Comparison of ENCODE assay signal across 25 cellular contexts in genomic region chr2:50729306-50730105, GRCh38.
A peak's percentile ranks its signal among the peaks of the same experiment; 100 is the strongest.
DNase-seq lines count a peak whose midpoint lies in the region; ATAC-seq and TF ChIP-seq lines count a peak whose summit lies in the region.
"Had no signal": no experiment of that assay in that cellular context is flagged by ENCODE, and none has a peak within 500 bp of the region (broad histone marks: within the 10 kb centered on the region; RNA-seq: fewer than 3 reads in every experiment).

No MANE protein-coding gene starts in this region.

- H3K36me3 Mint-ChIP-seq in H9 (ENCODE audit: insufficient read depth in 1 of 3, low read depth in 3 of 3) = no peaks in the 10 kb centered on the region
- H3K36me3 Mint-ChIP-seq in osteocyte (ENCODE audit: unreplicated experiment) = no peaks in the 10 kb centered on the region
- no peaks in the 10 kb centered on the region for H3K36me3 Mint-ChIP-seq in activated CD8-positive, alpha-beta T cell treated with anti-CD3 and anti-CD28 coated beads, Interleukin-2, amount 10 ng/mL, durations not matched to agents 7 days and 5 days (ENCODE audit: low read depth)

- no peaks in the 10 kb centered on the region for H3K36me3 ChIP-seq in NT2/D1 (ENCODE audit: insufficient read depth, insufficient read length, low read length)
- H3K36me3 ChIP-seq: BLaER1, brain microvascular endothelial cell, esophagus squamous epithelium, prostate gland, tibial artery had no signal

- H3K27ac Mint-ChIP-seq in H9 (peak overlapping the region; percentile 12 to 91 (median 45); a peak in 6 of 7 replicates), osteocyte (ENCODE audit: unreplicated experiment) (no peak overlapping the region)
- H3K27ac Mint-ChIP-seq in activated CD8-positive, alpha-beta T cell treated with anti-CD3 and anti-CD28 coated beads, Interleukin-2, amount 10 ng/mL, durations not matched to agents 7 days and 5 days = no peak overlapping the region
- H3K27ac Mint-ChIP-seq: activated CD4-positive, alpha-beta T cell treated with anti-CD3 and anti-CD28 coated beads for 36 hours; stimulated activated naive CD8-positive, alpha-beta T cell treated with anti-CD3 and anti-CD28 coated beads, Interleukin-15, amount 100 ng/mL, for 72 hours had no signal

- DNase-seq in H9 (no peak), NCI-H187 treated with DMSO at 0.1 percent for 48 hours (lab: John Stamatoyannopoulos, UW) (peak; percentile 97), NT2/D1 (ENCODE audit: low read depth, low spot score) (peak; percentile 55), iPS DF 19.7 (ENCODE audit: low read depth, low spot score) (peak; percentile 38), NCI-H748 treated with DMSO at 0.1 percent for 48 hours (lab: John Stamatoyannopoulos, UW) (no peak), osteocyte (ENCODE audit: extremely low spot score, unreplicated experiment) (no peak), left colon (no peak)
- no peak for DNase-seq in activated CD8-positive, alpha-beta T cell treated with anti-CD3 and anti-CD28 coated beads, Interleukin-2, amount 10 ng/mL, durations not matched to agents 7 days and 5 days
- DNase-seq: activated CD4-positive, alpha-beta T cell treated with anti-CD3 and anti-CD28 coated beads for 36 hours; activated naive CD4-positive, alpha-beta T cell; activated T-cell treated with anti-CD3 and anti-CD28 coated beads, Interleukin-2, amount 50 U/mL, for 48 hours; brain microvascular endothelial cell; COR-L47; DND-41; esophagus squamous epithelium; HCEC 1CT; kidney glomerular epithelial cell; NCI-H1092 treated with DMSO at 0.1 percent for 48 hours; NCI-H446 treated with DMSO at 0.1 percent for 48 hours; stimulated activated naive CD8-positive, alpha-beta T cell treated with anti-CD3 and anti-CD28 coated beads, Interleukin-15, amount 100 ng/mL, for 72 hours; tibial artery had no signal

- H3K14ac ChIP-seq in H9 (ENCODE audit: insufficient read depth, low read length) = no peak overlapping the region

- H4K20me1 ChIP-seq in H9 (ENCODE audit: control insufficient read depth, insufficient read depth, insufficient read length) = no peaks in the 10 kb centered on the region
- H4K20me1 ChIP-seq: BLaER1 had no signal

- TF ChIP-seq CTCF in H9 (conservative IDR thresholded peaks at IDR 0.05) (no peak), osteocyte (IDR thresholded peaks at IDR 0.05) (no peak)

- CTCF ChIA-PET in activated CD8-positive, alpha-beta T cell treated with anti-CD3 and anti-CD28 coated beads, Interleukin-2, amount 10 ng/mL, durations not matched to agents 7 days and 5 days (lab: Charles Lee) = no interaction called here

- no peak overlapping the region for H2BK20ac ChIP-seq in H9 (ENCODE audit: low read depth, low read length, poor library complexity, severe bottlenecking)

- H3K23me2 ChIP-seq in H9 (ENCODE audit: insufficient read length, low read depth, low read length, poor library complexity, severe bottlenecking) = no peaks in the 10 kb centered on the region

- H4K5ac ChIP-seq in H9 (ENCODE audit: insufficient read length, low read depth, low read length) = no peak overlapping the region

- H3K27me3 Mint-ChIP-seq in H9 (ENCODE audit: low read depth) (no peaks in the 10 kb centered on the region), osteocyte (ENCODE audit: unreplicated experiment) (peaks cover 3% of the 10 kb centered on the region)
- H3K27me3 Mint-ChIP-seq in activated CD8-positive, alpha-beta T cell treated with anti-CD3 and anti-CD28 coated beads, Interleukin-2, amount 10 ng/mL, durations not matched to agents 7 days and 5 days (ENCODE audit: low read depth) = no peaks in the 10 kb centered on the region
- H3K27me3 Mint-ChIP-seq: activated CD4-positive, alpha-beta T cell treated with anti-CD3 and anti-CD28 coated beads for 36 hours; stimulated activated naive CD8-positive, alpha-beta T cell treated with anti-CD3 and anti-CD28 coated beads, Interleukin-15, amount 100 ng/mL, for 72 hours had no signal

- H3K9me3 ChIP-seq in H9 (ENCODE audit: control insufficient read depth, low read depth, low read length) (no peaks in the 10 kb centered on the region), NT2/D1 (ENCODE audit: insufficient read depth, low read length) (no peaks in the 10 kb centered on the region)
- H3K9me3 ChIP-seq: BLaER1, esophagus squamous epithelium, prostate gland, tibial artery had no signal

- no peaks in the 10 kb centered on the region for H3K27me3 ChIP-seq in H9 (ENCODE audit: insufficient read depth, low read length)
- no peaks in the 10 kb centered on the region for H3K27me3 ChIP-seq in NT2/D1 (ENCODE audit: insufficient read depth, insufficient read length)
- H3K27me3 ChIP-seq: BLaER1, brain microvascular endothelial cell, esophagus squamous epithelium, tibial artery had no signal

- no peak overlapping the region for H3T11ph ChIP-seq in H9 (ENCODE audit: low read length)

- no peak overlapping the region for H2BK12ac ChIP-seq in H9 (ENCODE audit: insufficient read length, low read depth, low read length)

- no peak overlapping the region for H3K4me2 ChIP-seq in H9 (ENCODE audit: insufficient read depth, insufficient read length, low read length)
- H3K4me2 ChIP-seq: BLaER1 had no signal

- H3K79me2 ChIP-seq in H9 (ENCODE audit: insufficient read depth, low read length) = no peaks in the 10 kb centered on the region

- no peak overlapping the region for H3K4me3 ChIP-seq in NT2/D1 (ENCODE audit: insufficient read length, low read depth)
- H3K4me3 ChIP-seq: BLaER1, esophagus squamous epithelium, GM12878, lung, prostate gland, tibial artery had no signal

- H3K79me1 ChIP-seq in H9 (ENCODE audit: insufficient read depth, low read depth, low read length, poor library complexity, severe bottlenecking) = no peaks in the 10 kb centered on the region

- no peak overlapping the region for H3K23ac ChIP-seq in H9 (ENCODE audit: insufficient read length, low read depth, low read length)

- H3K4ac ChIP-seq in H9 (ENCODE audit: low read depth, low read length) = no peak overlapping the region

- intact Hi-C loops in left colon (cut with DNase I, micrococcal nuclease) = no loop called here

- ATAC-seq in activated CD8-positive, alpha-beta T cell treated with anti-CD3 and anti-CD28 coated beads, Interleukin-2, amount 10 ng/mL, durations not matched to agents 7 days and 5 days = no peak
- ATAC-seq in left colon = no peak
- ATAC-seq: activated CD4-positive, alpha-beta T cell treated with anti-CD3 and anti-CD28 coated beads for 36 hours; GM12878; stimulated activated naive CD8-positive, alpha-beta T cell treated with anti-CD3 and anti-CD28 coated beads, Interleukin-15, amount 100 ng/mL, for 72 hours had no signal

- no peak overlapping the region for H2BK120ac ChIP-seq in H9 (ENCODE audit: low read depth, low read length, poor library complexity, severe bottlenecking)

- H4K8ac ChIP-seq in H9 (replicated peaks; ENCODE audit: insufficient read length, low read depth, low read length) = no peak overlapping the region

- 0 out of 2 replicates have a peak overlapping the region, but pooled peaks have one; percentile 75 for H2BK15ac ChIP-seq in H9 (ENCODE audit: low read depth, low read length)

- no peak overlapping the region for H2AK5ac ChIP-seq in H9 (ENCODE audit: insufficient read length, low read length)

- H3K4me3 Mint-ChIP-seq in H9 (no peak overlapping the region; a peak in 1 of 5 replicates), osteocyte (ENCODE audit: unreplicated experiment) (no peak overlapping the region)
- H3K4me3 Mint-ChIP-seq in activated CD8-positive, alpha-beta T cell treated with anti-CD3 and anti-CD28 coated beads, Interleukin-2, amount 10 ng/mL, durations not matched to agents 7 days and 5 days = no peak overlapping the region
- H3K4me3 Mint-ChIP-seq: activated CD4-positive, alpha-beta T cell treated with anti-CD3 and anti-CD28 coated beads for 36 hours; stimulated activated naive CD8-positive, alpha-beta T cell treated with anti-CD3 and anti-CD28 coated beads, Interleukin-15, amount 100 ng/mL, for 72 hours had no signal

- WGBS in H9 (ENCODE audit: extremely low coverage, insufficient read length, low lambda C conversion rate) = no CpG with 5 or more reads among the region's 7 CpGs

- no peak overlapping the region for H3K56ac ChIP-seq in H9 (ENCODE audit: insufficient read length, low read depth, low read length)

- peaks cover 11 to 17% of the 10 kb centered on the region in 2 experiments for H3K4me1 Mint-ChIP-seq in H9
- H3K4me1 Mint-ChIP-seq in osteocyte (ENCODE audit: unreplicated experiment) = no peaks in the 10 kb centered on the region
- no peaks in the 10 kb centered on the region for H3K4me1 Mint-ChIP-seq in activated CD8-positive, alpha-beta T cell treated with anti-CD3 and anti-CD28 coated beads, Interleukin-2, amount 10 ng/mL, durations not matched to agents 7 days and 5 days (ENCODE audit: low read depth)
- H3K4me1 Mint-ChIP-seq: activated CD4-positive, alpha-beta T cell treated with anti-CD3 and anti-CD28 coated beads for 36 hours; stimulated activated naive CD8-positive, alpha-beta T cell treated with anti-CD3 and anti-CD28 coated beads, Interleukin-15, amount 100 ng/mL, for 72 hours had no signal

- H3K27ac ChIP-seq in H9 (ENCODE audit: insufficient read length, low read depth, low read length) = no peak overlapping the region
- H3K27ac ChIP-seq: BLaER1, brain microvascular endothelial cell, esophagus squamous epithelium, prostate gland, tibial artery had no signal

- H3K9me3 Mint-ChIP-seq in H9 (no peaks in the 10 kb centered on the region), osteocyte (ENCODE audit: unreplicated experiment) (no peaks in the 10 kb centered on the region)
- peaks cover 6% of the 10 kb centered on the region for H3K9me3 Mint-ChIP-seq in activated CD8-positive, alpha-beta T cell treated with anti-CD3 and anti-CD28 coated beads, Interleukin-2, amount 10 ng/mL, durations not matched to agents 7 days and 5 days (ENCODE audit: insufficient read depth)

- H4K91ac ChIP-seq in H9 (ENCODE audit: insufficient read length, low read depth, low read length) = no peak overlapping the region

- H3K4me1 ChIP-seq in H9 (ENCODE audit: insufficient read depth, low read length) (peaks cover 4% of the 10 kb centered on the region; the same call in 1 of the 2 replicates), NT2/D1 (ENCODE audit: insufficient read depth, insufficient read length) (no peaks in the 10 kb centered on the region)
- H3K4me1 ChIP-seq: BLaER1, esophagus squamous epithelium, prostate gland, tibial artery had no signal

- POLR2A ChIA-PET in activated CD8-positive, alpha-beta T cell treated with anti-CD3 and anti-CD28 coated beads, Interleukin-2, amount 10 ng/mL, durations not matched to agents 7 days and 5 days (lab: Charles Lee) = no interaction called here

- H3K9ac ChIP-seq in H9 (ENCODE audit: extremely low read depth, insufficient read length, low read length) = no peak overlapping the region
- no peak overlapping the region for H3K9ac ChIP-seq in NT2/D1 (ENCODE audit: insufficient read length, low read depth)
- H3K9ac ChIP-seq: BLaER1 had no signal

- no peak overlapping the region for H2AFZ ChIP-seq in H9 (ENCODE audit: low read length)

- no peak overlapping the region for H3K18ac ChIP-seq in H9 (ENCODE audit: insufficient read length, low read depth, low read length)

- no peak overlapping the region for H2BK5ac ChIP-seq in H9 (ENCODE audit: insufficient read length, low read length)

Comparison
In these comparisons a context has a peak if more than half of its experiments do, and no peak if none do; other contexts are left out.
1. DNase-seq: peak in NCI-H187 treated with DMSO at 0.1 percent for 48 hours (single experiment), NT2/D1 (single experiment) and iPS DF 19.7 (single experiment); none in H9 (single experiment), NCI-H748 treated with DMSO at 0.1 percent for 48 hours (single experiment), osteocyte (single experiment), activated CD8-positive, alpha-beta T cell treated with anti-CD3 and anti-CD28 coated beads, Interleukin-2, amount 10 ng/mL, durations not matched to agents 7 days and 5 days (single experiment) and left colon (0 of 2).
2. H3K27ac Mint-ChIP-seq: peak in H9 (3 of 3); none in osteocyte (single experiment) and activated CD8-positive, alpha-beta T cell treated with anti-CD3 and anti-CD28 coated beads, Interleukin-2, amount 10 ng/mL, durations not matched to agents 7 days and 5 days (single experiment).